10 cellular contexts compared by ENCODE assay signal in genomic region chr1:207754011-207754410, GRCh38. TPM values are rescaled to one million over a fixed set of nuclear protein-coding genes. Genes with fewer than 3 reads are reported as not detected.
DNase-seq lines count a peak whose midpoint lies in the region; ATAC-seq and TF ChIP-seq lines count a peak whose summit lies in the region.
"Had no signal": no experiment of that assay in that cellular context is flagged by ENCODE, and none has a peak within 500 bp of the region (broad histone marks: within the 10 kb centered on the region; RNA-seq: fewer than 3 reads in every experiment).

No MANE protein-coding gene starts in this region.

- H3K4me1 ChIP-seq in GM23338 (ENCODE audit: insufficient read depth) = peaks cover 47% of the 10 kb centered on the region
- H3K4me1 ChIP-seq in OCI-LY3 (ENCODE audit: low read length) = peaks cover 45% of the 10 kb centered on the region
- H3K4me1 ChIP-seq in neural progenitor cell = peaks cover 10% of the 10 kb centered on the region
- peaks cover 0 to 68% (median 20%) of the 10 kb centered on the region in 4 donors for H3K4me1 ChIP-seq in tibial nerve

- no peak for TF ChIP-seq CTCF in GM23338 (conservative IDR thresholded peaks at IDR 0.05; ENCODE audit: low read depth in 2 of 2)
- no peak for TF ChIP-seq CTCF in OCI-LY3 (IDR thresholded peaks at IDR 0.05; ENCODE audit: low read depth, low read length)
- no peak for TF ChIP-seq CTCF in endothelial cell (IDR thresholded peaks at IDR 0.05; ENCODE audit: unreplicated experiment)
- TF ChIP-seq CTCF in neural progenitor cell (IDR thresholded peaks at IDR 0.05) = no peak
- no peak for TF ChIP-seq CTCF in GM10248 (IDR thresholded peaks at IDR 0.05; ENCODE audit: control extremely low read depth, extremely low read depth, low read depth, missing control alignments)
- TF ChIP-seq CTCF in tibial nerve (IDR thresholded peaks at IDR 0.05) = no peak

- no peaks in the 10 kb centered on the region for H3F3A ChIP-seq in GM23338 (replicated peaks; ENCODE audit: low read depth)
- H3F3A ChIP-seq in neural progenitor cell (ENCODE audit: low read depth) = peaks cover 5% of the 10 kb centered on the region

- H3K27me3 ChIP-seq in GM23338 (ENCODE audit: insufficient read depth) = no peaks in the 10 kb centered on the region
- no peaks in the 10 kb centered on the region for H3K27me3 ChIP-seq in OCI-LY3 (ENCODE audit: low read depth, low read length)
- no peaks in the 10 kb centered on the region for H3K27me3 ChIP-seq in neural progenitor cell
- no peaks in the 10 kb centered on the region for H3K27me3 ChIP-seq in tibial nerve

- DNase-seq in GM23338 (ENCODE audit: low spot score) (no peak), endothelial cell (ENCODE audit: low spot score) (no peak), neural progenitor cell (ENCODE audit: low spot score) (no peak), GM10248 (ENCODE audit: extremely low spot score) (no peak), DMS53 treated with DMSO at 0.1 percent for 48 hours (lab: John Stamatoyannopoulos, UW; ENCODE audit: unreplicated experiment) (no peak), activated gamma-delta T cell (lab: John Stamatoyannopoulos, UW) (no peak), tibial nerve (ENCODE audit: low spot score in 2 of 2) (no peak)
- DNase-seq: Right ventricle myocardium superior had no signal

- H3K36me3 ChIP-seq in GM23338 (ENCODE audit: insufficient read depth) = peaks cover 20% of the 10 kb centered on the region
- H3K36me3 ChIP-seq in OCI-LY3 (replicated peaks; ENCODE audit: low read depth, low read length) = peaks cover 17% of the 10 kb centered on the region
- peaks cover 5% of the 10 kb centered on the region for H3K36me3 ChIP-seq in neural progenitor cell
- H3K36me3 ChIP-seq in tibial nerve = peaks cover 0 to 13% (median 6%) of the 10 kb centered on the region in 3 donors

- 68 to 72% methylated on average over 4 of the region's 4 CpGs for WGBS in tibial nerve, 2 donors

- no peak overlapping the region for H2AFZ ChIP-seq in GM23338
- no peak overlapping the region for H2AFZ ChIP-seq in OCI-LY3 (ENCODE audit: low read depth, low read length)
- H2AFZ ChIP-seq in neural progenitor cell (replicated peaks) = no peak overlapping the region

- no peaks in the 10 kb centered on the region for H3K9me2 ChIP-seq in GM23338 (ENCODE audit: insufficient read depth)

- H3K4me1 Mint-ChIP-seq in GM23338 = peaks cover 36% of the 10 kb centered on the region
- peaks cover 40% of the 10 kb centered on the region for H3K4me1 Mint-ChIP-seq in endothelial cell (ENCODE audit: unreplicated experiment)
- peaks cover 44% of the 10 kb centered on the region for H3K4me1 Mint-ChIP-seq in neural progenitor cell

- no peak overlapping the region for H3K27ac Mint-ChIP-seq in GM23338
- no peak overlapping the region for H3K27ac Mint-ChIP-seq in endothelial cell (ENCODE audit: unreplicated experiment)
- H3K27ac Mint-ChIP-seq in neural progenitor cell = no peak overlapping the region

- H3K4me2 ChIP-seq in GM23338 = peak overlapping the region; percentile 83
- 0 out of 2 replicates have a peak overlapping the region, but pooled peaks have one; percentile 80 for H3K4me2 ChIP-seq in OCI-LY3 (ENCODE audit: low read length)
- peak overlapping the region; percentile 98 for H3K4me2 ChIP-seq in neural progenitor cell

- H4K20me1 ChIP-seq in GM23338 (replicated peaks; ENCODE audit: insufficient read depth) = peaks cover 55% of the 10 kb centered on the region
- peaks cover 54% of the 10 kb centered on the region for H4K20me1 ChIP-seq in OCI-LY3 (ENCODE audit: insufficient read depth, low read length)
- peaks cover 45% of the 10 kb centered on the region for H4K20me1 ChIP-seq in neural progenitor cell (ENCODE audit: low read depth)

- TF ChIP-seq POLR2A in tibial nerve (IDR thresholded peaks at IDR 0.05) = no peak

- H3K4me3 Mint-ChIP-seq in GM23338 = peak overlapping the region; percentile 100
- H3K4me3 Mint-ChIP-seq in endothelial cell (ENCODE audit: unreplicated experiment) = peak overlapping the region; percentile 100
- H3K4me3 Mint-ChIP-seq in neural progenitor cell = peak overlapping the region; percentile 100

- no peak for ATAC-seq in GM23338
- ATAC-seq: mucosa of descending colon had no signal

- H3K9me3 ChIP-seq in OCI-LY3 (ENCODE audit: insufficient read depth, low read length) (no peaks in the 10 kb centered on the region), neural progenitor cell (ENCODE audit: low read depth) (no peaks in the 10 kb centered on the region), tibial nerve (no peaks in the 10 kb centered on the region)
- H3K9me3 ChIP-seq: mucosa of descending colon had no signal

- CTCF ChIA-PET in GM10248 (lab: Yijun Ruan, JAX) = interaction anchor here (3.1 kb wide), 1 partner anchor 44 kb away, joined by 12 read pairs; no protein-coding TSS in a partner anchor

- H3K36me3 Mint-ChIP-seq in GM23338 (ENCODE audit: low read depth) (peaks cover 28% of the 10 kb centered on the region), endothelial cell (ENCODE audit: low read depth, unreplicated experiment) (peaks cover 11% of the 10 kb centered on the region), neural progenitor cell (peaks cover 21% of the 10 kb centered on the region)

- H3K4me3 ChIP-seq in GM23338 = peak overlapping the region; percentile 95
- H3K4me3 ChIP-seq in OCI-LY3 (ENCODE audit: low read length) = no peak overlapping the region
- H3K4me3 ChIP-seq in neural progenitor cell = no peak overlapping the region
- H3K4me3 ChIP-seq in tibial nerve = no peak overlapping the region
- H3K4me3 ChIP-seq: mucosa of descending colon had no signal

- H3K9me3 Mint-ChIP-seq in GM23338 (no peaks in the 10 kb centered on the region), endothelial cell (ENCODE audit: unreplicated experiment) (no peaks in the 10 kb centered on the region), neural progenitor cell (no peaks in the 10 kb centered on the region)

- H3K27ac ChIP-seq in GM23338 (ENCODE audit: low read depth) (no peak overlapping the region), OCI-LY3 (ENCODE audit: low read length) (no peak overlapping the region), neural progenitor cell (no peak overlapping the region), tibial nerve (no peak overlapping the region)

- H3K79me2 ChIP-seq in GM23338 (replicated peaks; ENCODE audit: insufficient read depth) (peaks cover 84% of the 10 kb centered on the region), OCI-LY3 (ENCODE audit: low read length) (peaks cover 71% of the 10 kb centered on the region), neural progenitor cell (ENCODE audit: low read depth) (peaks cover 66% of the 10 kb centered on the region)

- H3K27me3 Mint-ChIP-seq in GM23338 (ENCODE audit: insufficient read depth, low read depth, poor library complexity) (peaks cover 6% of the 10 kb centered on the region), endothelial cell (ENCODE audit: unreplicated experiment) (peaks cover 5% of the 10 kb centered on the region), neural progenitor cell (ENCODE audit: insufficient read depth, low read depth) (peaks cover 2% of the 10 kb centered on the region)

- POLR2A ChIA-PET in GM10248 (lab: Yijun Ruan, JAX) = no interaction called here

- no peak for TF ChIP-seq EP300 in tibial nerve (IDR thresholded peaks at IDR 0.05)

- H3K9ac ChIP-seq in OCI-LY3 (ENCODE audit: low read length) (no peak overlapping the region), neural progenitor cell (no peak overlapping the region)

TF ChIP-seq in GM23338, 12 proteins besides CTCF, POLR2A, EP300 and RAD21 (continues in another document):
- TF ChIP-seq NANOG (IDR thresholded peaks at IDR 0.05; ENCODE audit: borderline replicate concordance) (no peak), CREB1 (CRISPR knock-in tag; IDR thresholded peaks at IDR 0.05; ENCODE audit: low read depth) (no peak), REST (IDR thresholded peaks at IDR 0.05; ENCODE audit: unreplicated experiment) (no peak)

RNA-seq across cellular contexts. Expression of gene CD46, which starts 2.2 kb away (rescaled TPM):
- 173 and 199 TPM in 2 replicates for total RNA-seq in GM23338 (2014; rRNA removed; shearing (Covaris generic))
- polyA plus RNA-seq in GM23338 (2016; fragmentation: Nextera tagmentation; extraction: Ambion mirVana) = 173 and 209 TPM in 2 replicates
- 116 TPM for total RNA-seq in endothelial cell (ENCODE audit: unreplicated experiment)
- 112 and 186 TPM in 2 replicates for total RNA-seq in neural progenitor cell (ENCODE audit: low replicate concordance)
- total RNA-seq in tibial nerve = 100 to 1,000 TPM in 3 of 4 donors, 10 to 100 TPM in 1; 95.4 to 154 (median 133) TPM
